ENCODE assay signal across 8 cellular contexts in genomic region chr1:21439721-21440629, GRCh38. TPM values are rescaled to one million over a fixed set of nuclear protein-coding genes. Genes with fewer than 3 reads are reported as not detected.
DNase-seq lines count a peak whose midpoint lies in the region; ATAC-seq and TF ChIP-seq lines count a peak whose summit lies in the region.

NBPF3 (plus strand) TSS chr1:21440137; CDS start chr1:21445087, 4,950 bp downstream.

- peak; percentile 94 for ATAC-seq in GM19455 (IDR thresholded peaks at IDR 0.05; ENCODE audit: unreplicated experiment)
- ATAC-seq in Panc1: peak; percentile 95

- 0% methylated on average over 4 to 11 of the region's 87 CpGs for WGBS in esophagus squamous epithelium, 2 donors

- peaks cover 0 to 4% of the 10 kb centered on the region in 2 donors for H3K36me3 Mint-ChIP-seq in CD14-positive monocyte

- peaks cover 21% of the 10 kb centered on the region for H3K4me1 Mint-ChIP-seq in CD14-positive monocyte

- peaks cover 57 to 69% (median 60%) of the 10 kb centered on the region in 3 donors for H3K27me3 Mint-ChIP-seq in CD14-positive monocyte (ENCODE audit: low read depth in 3 of 3)

- intact Hi-C loops in CD14-positive monocyte (cut with micrococcal nuclease) (no loop called here), Panc1 (cut with micrococcal nuclease; ENCODE audit: unreplicated experiment) (no loop called here), esophagus squamous epithelium (cut with DNase I) (no loop called here)

- CTCF ChIA-PET in Panc1 (lab: Charles Lee): no interaction called here

- H3K9me3 Mint-ChIP-seq in CD14-positive monocyte: peaks cover 0 to 10% (median 2%) of the 10 kb centered on the region in 7 donors

- H3K4me3 Mint-ChIP-seq in CD14-positive monocyte: peak within 1 kb of the TSS; percentile 86 to 93

- H3K36me3 ChIP-seq in HUES6 (ENCODE audit: control insufficient read depth, insufficient read depth, low read length) (no peaks in the 10 kb centered on the region), Panc1 (ENCODE audit: control insufficient read depth, insufficient read depth, low read length) (no peaks in the 10 kb centered on the region), esophagus squamous epithelium (peaks cover 0 to 5% (median 0%) of the 10 kb centered on the region in 3 donors)

- peak in 2 of 4 donors; percentile 8 to 73 for TF ChIP-seq POLR2A in esophagus squamous epithelium (IDR thresholded peaks at IDR 0.05)

- DNase-seq in CD14-positive monocyte (ENCODE audit: low spot score): peak; percentile 75
- peak; percentile 67 for DNase-seq in Panc1 (ENCODE audit: low read depth, low spot score)
- DNase-seq in activated T-cell treated with anti-CD3 and anti-CD28 coated beads, Interleukin-2, amount 50 U/mL, for 48 hours: peak; percentile 87 to 90
- DNase-seq in esophagus squamous epithelium (lab: John Stamatoyannopoulos, UW): peak; percentile 59
- peak; percentile 86 for DNase-seq in myocyte (ENCODE audit: low read depth)
- DNase-seq in stimulated activated CD8-positive, alpha-beta memory T cell treated with anti-CD3 and anti-CD28 coated beads, Interleukin-7, amount 100 ng/mL, for 24 hours (ENCODE audit: low read depth): peak; percentile 74

- POLR2A ChIA-PET in Panc1 (lab: Charles Lee): no interaction called here

- peak within 1 kb of the TSS; percentile 79 for H3K4me3 ChIP-seq in HUES6 (ENCODE audit: low read depth, low read length)
- H3K4me3 ChIP-seq in Panc1 (ENCODE audit: low read depth in 2 of 2, low read length in 2 of 2): peak within 1 kb of the TSS; percentile 57 to 74
- peak within 1 kb of the TSS; percentile 44 to 90 (median 62) for H3K4me3 ChIP-seq in esophagus squamous epithelium

- peak within 1 kb of the TSS in 2 of 7 donors; percentile 43 to 58 for H3K27ac Mint-ChIP-seq in CD14-positive monocyte

- H3K4me1 ChIP-seq in HUES6 (ENCODE audit: control insufficient read depth, insufficient read depth, low read length): peaks cover 7% of the 10 kb centered on the region
- peaks cover 9% of the 10 kb centered on the region for H3K4me1 ChIP-seq in Panc1 (ENCODE audit: control insufficient read depth, insufficient read depth, low read length)
- peaks cover 7 to 34% (median 10%) of the 10 kb centered on the region in 3 donors for H3K4me1 ChIP-seq in esophagus squamous epithelium

- H3K27me3 ChIP-seq in HUES6 (ENCODE audit: control insufficient read depth, insufficient read depth, low read length) (peaks cover 44% of the 10 kb centered on the region), Panc1 (ENCODE audit: control insufficient read depth, insufficient read depth, low read length) (no peaks in the 10 kb centered on the region), esophagus squamous epithelium (peaks cover 0 to 15% (median 0%) of the 10 kb centered on the region in 4 donors)

- no peak for TF ChIP-seq CTCF in CD14-positive monocyte (IDR thresholded peaks at IDR 0.05)
- TF ChIP-seq CTCF in Panc1 (IDR thresholded peaks at IDR 0.05): no peak
- peak in 1 of 6 experiments; percentile 21 for TF ChIP-seq CTCF in esophagus squamous epithelium (IDR thresholded peaks at IDR 0.05)

- BruUV-seq in Panc1 (replicated peaks; lab: Mats Ljungman, UMichigan): no TSS peak

- H3K27ac ChIP-seq in HUES6 (ENCODE audit: low read depth, low read length) (no peak within 1 kb of the TSS), Panc1 (ENCODE audit: low read length) (peak within 1 kb of the TSS; percentile 59), esophagus squamous epithelium (peak within 1 kb of the TSS in 3 of 4 donors; percentile 72 to 81 (median 75))

- no peak within 1 kb of the TSS for H3K9ac ChIP-seq in HUES6 (ENCODE audit: low read length)

- in situ Hi-C loops in Panc1 (cut with HindIII; ENCODE audit: low pct_unique_long_range_greater_than_20kb, low sequenced_read_pairs): no loop called here

- H3K9me3 ChIP-seq in HUES6 (ENCODE audit: control insufficient read depth, insufficient read depth, low read depth, low read length) (no peaks in the 10 kb centered on the region), Panc1 (ENCODE audit: control insufficient read depth, insufficient read depth, low read depth, low read length) (no peaks in the 10 kb centered on the region), esophagus squamous epithelium (no peaks in the 10 kb centered on the region)

RNA-seq across cellular contexts. Expression of gene NBPF3, which starts in this region (rescaled TPM):
- 1 to 10 TPM in 1 of 2 donors, not detected in 1; 1.5 TPM for polyA plus RNA-seq in CD14-positive monocyte
- total RNA-seq in Panc1 (2021; ENCODE audit: unreplicated experiment) (15.9 TPM), esophagus squamous epithelium (10 to 100 TPM in 1 of 4 donors, 1 to 10 TPM in 3; 3.8 to 10.7 (median 6.6) TPM), myocyte (3.5 and 8.2 TPM in 2 replicates)
- 13.7 TPM for polyA plus RNA-seq in Panc1 (2012; ENCODE audit: insufficient read length)
- 4.8 TPM for polyA plus RNA-seq in myocyte (2012)
